Comparison of ENCODE assay signal across 28 cellular contexts in genomic region chr13:80367473-80367872, GRCh38.
"Had no signal": no experiment of that assay in that cellular context is flagged by ENCODE, and none has a peak within 500 bp of the region (broad histone marks: within the 10 kb centered on the region; RNA-seq: fewer than 3 reads in every experiment).

No MANE protein-coding gene starts in this region.

- H3K9me3 Mint-ChIP-seq: naive B cell; natural killer cell; stimulated activated memory B cell treated with anti-CD40 and anti-IgM and Interleukin-4, amounts not matched to agents 10 μg/mL and 1 μg/mL and 100 μg/mL, for 72 hours; stimulated activated naive CD8-positive, alpha-beta T cell treated with anti-CD3 and anti-CD28 coated beads, Interleukin-15, amount 100 ng/mL, for 72 hours had no signal

- H3K36me3 Mint-ChIP-seq: mesothelial cell of epicardium; naive B cell; natural killer cell; stimulated activated memory B cell treated with anti-CD40 and anti-IgM and Interleukin-4, amounts not matched to agents 10 μg/mL and 1 μg/mL and 100 μg/mL, for 72 hours had no signal

- H3K4me1 Mint-ChIP-seq: naive B cell; stimulated activated memory B cell treated with anti-CD40 and anti-IgM and Interleukin-4, amounts not matched to agents 10 μg/mL and 1 μg/mL and 100 μg/mL, for 72 hours; stimulated activated naive CD8-positive, alpha-beta T cell treated with anti-CD3 and anti-CD28 coated beads, Interleukin-15, amount 100 ng/mL, for 72 hours had no signal

- H3K4me1 ChIP-seq: lower lobe of right lung, psoas muscle, right atrium auricular region, vagina had no signal

- H3K27me3 Mint-ChIP-seq: naive B cell; stimulated activated memory B cell treated with anti-CD40 and anti-IgM and Interleukin-4, amounts not matched to agents 10 μg/mL and 1 μg/mL and 100 μg/mL, for 72 hours; stimulated activated naive CD8-positive, alpha-beta T cell treated with anti-CD3 and anti-CD28 coated beads, Interleukin-15, amount 100 ng/mL, for 72 hours had no signal

- H3K4me2 ChIP-seq: smooth muscle cell had no signal

- DNase-seq: hippocampal formation; kidney; left colon; left lung; lower lobe of right lung; mammary epithelial cell; mesenchymal stem cell; naive B cell; natural killer cell; nucleus accumbens; pancreas; posterior cingulate gyrus; psoas muscle; right lobe of liver; stimulated activated CD4-positive, alpha-beta T cell treated with anti-CD3 and anti-CD28 coated beads, Interleukin-1b, Interleukin-23, amount 100 ng/mL, for 48 hours; stimulated activated CD4-positive, alpha-beta T cell treated with anti-CD3 and anti-CD28 coated beads, Interleukin-2, amount 100 ng/mL, for 48 hours; stimulated activated CD4-positive, alpha-beta T cell treated with anti-CD3 and anti-CD28 coated beads, Interleukin-4, amount 100 ng/mL, for 4 hours; stimulated activated CD8-positive, alpha-beta memory T cell treated with anti-CD3 and anti-CD28 coated beads, Interleukin-4, amount 100 ng/mL, for 48 hours; stimulated activated naive CD4-positive, alpha-beta T cell treated with Interleukin-2 at 50 U/mL for 16 hours; stimulated activated naive CD8-positive, alpha-beta T cell treated with anti-CD3 and anti-CD28 coated beads, Interleukin-15, amount 100 ng/mL, for 72 hours; substantia nigra; upper lobe of left lung had no signal

- H3K9me3 ChIP-seq: left lung, lower lobe of right lung, pancreas, psoas muscle, right atrium auricular region, right lobe of liver, tibial nerve, upper lobe of left lung, vagina had no signal

- H3K27ac Mint-ChIP-seq: natural killer cell; stimulated activated memory B cell treated with anti-CD40 and anti-IgM and Interleukin-4, amounts not matched to agents 10 μg/mL and 1 μg/mL and 100 μg/mL, for 72 hours; stimulated activated naive CD8-positive, alpha-beta T cell treated with anti-CD3 and anti-CD28 coated beads, Interleukin-15, amount 100 ng/mL, for 72 hours had no signal

- H3K4me3 ChIP-seq: left lung, lower lobe of right lung, pancreas, psoas muscle, right atrium auricular region, right lobe of liver, smooth muscle cell, tibial nerve, upper lobe of left lung, vagina had no signal

- FAIRE-seq: kidney, pancreas had no signal

- ATAC-seq: left colon; left lung; lower lobe of right lung; natural killer cell; pancreas; psoas muscle; right lobe of liver; stimulated activated memory B cell treated with anti-CD40 and anti-IgM and Interleukin-4, amounts not matched to agents 10 μg/mL and 1 μg/mL and 100 μg/mL, for 72 hours; stimulated activated naive CD8-positive, alpha-beta T cell treated with anti-CD3 and anti-CD28 coated beads, Interleukin-15, amount 100 ng/mL, for 72 hours had no signal

- H3K27me3 ChIP-seq: left lung, pancreas, right atrium auricular region, right lobe of liver, tibial nerve, upper lobe of left lung, vagina had no signal

- H3K36me3 ChIP-seq: left lung, lower lobe of right lung, pancreas, right atrium auricular region, right lobe of liver, tibial nerve, upper lobe of left lung, vagina had no signal

- H3K4me3 Mint-ChIP-seq: mesothelial cell of epicardium; natural killer cell; stimulated activated memory B cell treated with anti-CD40 and anti-IgM and Interleukin-4, amounts not matched to agents 10 μg/mL and 1 μg/mL and 100 μg/mL, for 72 hours; stimulated activated naive CD8-positive, alpha-beta T cell treated with anti-CD3 and anti-CD28 coated beads, Interleukin-15, amount 100 ng/mL, for 72 hours had no signal

- H3K27ac ChIP-seq: left lung, lower lobe of right lung, pancreas, psoas muscle, right atrium auricular region, right lobe of liver, tibial nerve, upper lobe of left lung, vagina had no signal
